Comparison of ENCODE assay signal across 10 cellular contexts in genomic region chr17:57099165-57099564, GRCh38. TPM values are rescaled to one million over a fixed set of nuclear protein-coding genes. Genes with fewer than 3 reads are reported as not detected.
DNase-seq lines count a peak whose midpoint lies in the region; ATAC-seq and TF ChIP-seq lines count a peak whose summit lies in the region.
"Had no signal": no experiment of that assay in that cellular context is flagged by ENCODE, and none has a peak within 500 bp of the region (broad histone marks: within the 10 kb centered on the region; RNA-seq: fewer than 3 reads in every experiment).

No MANE protein-coding gene starts in this region.

- H3K4me3 ChIP-seq in HEK293 (ENCODE audit: low read depth, low read length) = no peak overlapping the region
- no peak overlapping the region for H3K4me3 ChIP-seq in sigmoid colon
- H3K4me3 ChIP-seq: suprapubic skin had no signal

- H3K27ac ChIP-seq in HEK293 (ENCODE audit: extremely low read depth, low read depth, low read length) = no peak overlapping the region
- peak overlapping the region; percentile 53 to 98 (median 93) for H3K27ac ChIP-seq in sigmoid colon
- H3K27ac ChIP-seq: suprapubic skin had no signal

- H3K27me3 ChIP-seq in sigmoid colon = no peaks in the 10 kb centered on the region
- H3K27me3 ChIP-seq: suprapubic skin had no signal

- H3K27ac Mint-ChIP-seq in WTC11 = peak overlapping the region; percentile 92
- H3K27ac Mint-ChIP-seq in natural killer cell = no peak overlapping the region

- 39 to 60% methylated on average over 3 of the region's 3 CpGs for whole genome bisulfite sequencing in sigmoid colon, 2 donors

- H3K36me3 ChIP-seq in HEK293 (ENCODE audit: control insufficient read depth in 2 of 2, insufficient read depth in 1 of 2, low read length in 2 of 2) (no peaks in the 10 kb centered on the region; a peak in 1 of 3 replicates), sigmoid colon (no peaks in the 10 kb centered on the region)
- H3K36me3 ChIP-seq: suprapubic skin had no signal

- H3K4me1 Mint-ChIP-seq in WTC11 = peaks cover 79% of the 10 kb centered on the region
- peaks cover 8 to 19% of the 10 kb centered on the region in 2 donors for H3K4me1 Mint-ChIP-seq in natural killer cell

- H3K9me3 Mint-ChIP-seq in WTC11 = no peaks in the 10 kb centered on the region
- no peaks in the 10 kb centered on the region for H3K9me3 Mint-ChIP-seq in natural killer cell

- H3K4me3 Mint-ChIP-seq in WTC11 (no peak overlapping the region), natural killer cell (no peak overlapping the region)

- H3K27me3 Mint-ChIP-seq in WTC11 (ENCODE audit: low read depth) (no peaks in the 10 kb centered on the region), natural killer cell (ENCODE audit: low read depth in 2 of 2) (no peaks in the 10 kb centered on the region)

- intact Hi-C loops in sigmoid colon (cut with DNase I) (loop anchor here (10.0 kb wide), 1 partner anchor 264 kb away; the partner anchor contains the start of genes C17orf67 and DGKE), natural killer cell (cut with micrococcal nuclease) (no loop called here)

- H3K9me3 ChIP-seq in HEK293 (ENCODE audit: control insufficient read depth, insufficient read depth, low read depth, low read length) = no peaks in the 10 kb centered on the region
- H3K9me3 ChIP-seq in sigmoid colon = no peaks in the 10 kb centered on the region
- H3K9me3 ChIP-seq: suprapubic skin had no signal

- TF ChIP-seq CTCF in HEK293 (tag by site-specific recombination; IDR thresholded peaks at IDR 0.05) (no peak), WTC11 (IDR thresholded peaks at IDR 0.05) (no peak), sigmoid colon (IDR thresholded peaks at IDR 0.05) (no peak), natural killer cell (IDR thresholded peaks at IDR 0.05) (no peak)

- ATAC-seq in WTC11 = no peak
- no peak for ATAC-seq in natural killer cell

- no peak for TF ChIP-seq POLR2A in sigmoid colon (IDR thresholded peaks at IDR 0.05)

- POLR2A ChIA-PET in HEK293 (lab: Yijun Ruan, JAX) = interaction anchor here (1.2 kb wide), 1 partner anchor 14 kb away, joined by 4 read pairs; the partner anchor contains the start of gene AKAP1
- POLR2A ChIA-PET in WTC11 (lab: Charles Lee) = no interaction called here

- H3K36me3 Mint-ChIP-seq in WTC11 (no peaks in the 10 kb centered on the region; the same call in 1 of the 2 replicates), natural killer cell (no peaks in the 10 kb centered on the region)

- CTCF ChIA-PET in HEK293 (lab: Yijun Ruan, JAX) = interaction anchor here (0.7 kb wide), 1 partner anchor 220 kb away, joined by 3 read pairs; no protein-coding TSS in a partner anchor
- CTCF ChIA-PET in WTC11 (lab: Charles Lee) = interaction anchor here (1.3 kb wide), 1 partner anchor 10 kb away, joined by 13 read pairs; no protein-coding TSS in a partner anchor

- no peak for TF ChIP-seq EP300 in sigmoid colon (IDR thresholded peaks at IDR 0.05)

- DNase-seq in GM19238 (ENCODE audit: insufficient read length, low spot score) (peak; percentile 45), WTC11 (ENCODE audit: low spot score) (no peak), sigmoid colon (no peak), NCI-H524 treated with DMSO at 0.1 percent for 48 hours (lab: John Stamatoyannopoulos, UW) (no peak), natural killer cell (no peak), NOMO-1 treated with dmso at 0.1 percent for 144 hours (lab: John Stamatoyannopoulos, UW; ENCODE audit: unreplicated experiment) (no peak), cerebellum (ENCODE audit: low spot score) (no peak)
- DNase-seq: activated CD4-positive, alpha-beta T cell treated with anti-CD3 and anti-CD28 coated beads for 4 hours had no signal

- H3K4me1 ChIP-seq in HEK293 (ENCODE audit: control insufficient read depth, insufficient read depth, low read length) = peaks cover 19% of the 10 kb centered on the region
- H3K4me1 ChIP-seq in sigmoid colon = peaks cover 0 to 95% (median 68%) of the 10 kb centered on the region in 4 donors

TF ChIP-seq in HEK293, 187 proteins besides CTCF, POLR2A, EP300 and RAD21:
- TF ChIP-seq FEZF1 (tag by site-specific recombination; IDR thresholded peaks at IDR 0.05) = peak; percentile 37; the same call in 1 of the 2 replicates
- no peak for TF ChIP-seq KLF10 (tag by site-specific recombination; IDR thresholded peaks at IDR 0.05)

TF ChIP-seq in WTC11, 78 proteins besides CTCF, POLR2A, EP300 and RAD21:
- TF ChIP-seq TP53 (CRISPR knock-in tag; IDR thresholded peaks at IDR 0.05) = no peak
- TF ChIP-seq PREB (CRISPR knock-in tag; IDR thresholded peaks at IDR 0.05; ENCODE audit: borderline replicate concordance) = no peak
- TF ChIP-seq CREB1 (CRISPR knock-in tag; IDR thresholded peaks at IDR 0.05) = no peak

RNA-seq across cellular contexts. Expression of gene AKAP1, which starts 14.1 kb away (rescaled TPM):
- total RNA-seq in WTC11 (2021) = 55.9 to 74.5 TPM (median 56.2 TPM) in 3 replicates
- total RNA-seq in sigmoid colon = 100 to 1,000 TPM in 3 of 4 donors, 10 to 100 TPM in 1; 78.9 to 126 (median 108) TPM
- polyA plus RNA-seq in sigmoid colon = 10 to 100 TPM; 12.7 to 75.3 (median 16.2) TPM
- total RNA-seq in natural killer cell = 10 to 100 TPM in 2 of 3 donors, 1 to 10 TPM in 1; 9.8 to 15.8 (median 11.4) TPM
- 23.0 TPM for total RNA-seq in cerebellum
